24 cellular contexts compared by ENCODE assay signal in genomic region chr2:136098441-136098840, GRCh38. TPM values are rescaled to one million over a fixed set of nuclear protein-coding genes. Genes with fewer than 3 reads are reported as not detected.
A peak's percentile ranks its signal among the peaks of the same experiment; 100 is the strongest.
DNase-seq lines count a peak whose midpoint lies in the region; ATAC-seq lines count a peak whose summit lies in the region.
"Had no signal": no experiment of that assay in that cellular context is flagged by ENCODE, and none has a peak within 500 bp of the region (broad histone marks: within the 10 kb centered on the region; RNA-seq: fewer than 3 reads in every experiment).

No MANE protein-coding gene starts in this region.

- H3K9me3 Mint-ChIP-seq in dendritic cell treated with granulocyte-macrophage colony-stimulating factor and Interleukin-4, amounts not matched to agents 40 ng/mL and 50 ng/mL, for 4 days, result no peaks in the 10 kb centered on the region
- H3K9me3 Mint-ChIP-seq: activated naive CD4-positive, alpha-beta T cell treated with anti-CD3 and anti-CD28 coated beads, Interleukin-2, amount 50 U/mL, for 24 hours; natural killer cell treated with Interleukin-12 subunit alpha and Interleukin-12 subunit beta and Interleukin-15 and Interleukin-18, amount 100 ng/mL, for 72 hours had no signal

- H3K27me3 Mint-ChIP-seq in dendritic cell treated with granulocyte-macrophage colony-stimulating factor and Interleukin-4, amounts not matched to agents 40 ng/mL and 50 ng/mL, for 4 days, result no peaks in the 10 kb centered on the region
- H3K27me3 Mint-ChIP-seq: activated CD4-positive, alpha-beta T cell treated with anti-CD3 and anti-CD28 coated beads, Interleukin-2, amount 10 ng/mL, durations not matched to agents 7 days and 5 days; activated naive CD4-positive, alpha-beta T cell treated with anti-CD3 and anti-CD28 coated beads, Interleukin-2, amount 50 U/mL, for 24 hours; B cell; stimulated activated naive CD8-positive, alpha-beta T cell treated with anti-CD3 and anti-CD28 coated beads, Interleukin-15, Interleukin-2, amounts not matched to agents 100 ng/mL and 50 ng/mL, for 24 hours had no signal

- H3K4me3 Mint-ChIP-seq in dendritic cell treated with granulocyte-macrophage colony-stimulating factor and Interleukin-4, amounts not matched to agents 40 ng/mL and 50 ng/mL, for 4 days, result no peak overlapping the region
- H3K4me3 Mint-ChIP-seq: activated CD4-positive, alpha-beta T cell treated with anti-CD3 and anti-CD28 coated beads, Interleukin-2, amount 10 ng/mL, durations not matched to agents 7 days and 5 days; activated naive CD4-positive, alpha-beta T cell treated with anti-CD3 and anti-CD28 coated beads, Interleukin-2, amount 50 U/mL, for 24 hours; B cell; natural killer cell treated with Interleukin-12 subunit alpha and Interleukin-12 subunit beta and Interleukin-15 and Interleukin-18, amount 100 ng/mL, for 72 hours; stimulated activated naive CD8-positive, alpha-beta T cell treated with anti-CD3 and anti-CD28 coated beads, Interleukin-15, Interleukin-2, amounts not matched to agents 100 ng/mL and 50 ng/mL, for 24 hours had no signal

- DNase-seq in left ventricle myocardium superior (peak; percentile 32), Right ventricle myocardium inferior (ENCODE audit: missing footprints) (no peak), MV-4-11 (lab: John Stamatoyannopoulos, UW) (peak; percentile 74), NCI-H2196 (lab: John Stamatoyannopoulos, UW; ENCODE audit: unreplicated experiment) (no peak), HPDE6-E6E7 (ENCODE audit: extremely low spot score) (no peak)
- DNase-seq: activated CD4-positive, alpha-beta T cell treated with anti-CD3 and anti-CD28 coated beads, Interleukin-2, amount 10 ng/mL, durations not matched to agents 7 days and 5 days; DMS 273 treated with DMSO at 0.1 percent for 48 hours; EL; Karpas-422; NCI-H1048; NCI-H510A; SHP77 treated with DMSO at 0.1 percent for 48 hours; stimulated activated CD4-positive, alpha-beta T cell treated with anti-CD3 and anti-CD28 coated beads, Interleukin-1b, Interleukin-23, amount 100 ng/mL, for 48 hours; testis had no signal

- H3K27ac Mint-ChIP-seq in dendritic cell treated with granulocyte-macrophage colony-stimulating factor and Interleukin-4, amounts not matched to agents 40 ng/mL and 50 ng/mL, for 4 days, result peak overlapping the region; percentile 48
- H3K27ac Mint-ChIP-seq: activated CD4-positive, alpha-beta T cell treated with anti-CD3 and anti-CD28 coated beads, Interleukin-2, amount 10 ng/mL, durations not matched to agents 7 days and 5 days; activated naive CD4-positive, alpha-beta T cell treated with anti-CD3 and anti-CD28 coated beads, Interleukin-2, amount 50 U/mL, for 24 hours; B cell; natural killer cell treated with Interleukin-12 subunit alpha and Interleukin-12 subunit beta and Interleukin-15 and Interleukin-18, amount 100 ng/mL, for 72 hours; stimulated activated naive CD8-positive, alpha-beta T cell treated with anti-CD3 and anti-CD28 coated beads, Interleukin-15, Interleukin-2, amounts not matched to agents 100 ng/mL and 50 ng/mL, for 24 hours had no signal

- ATAC-seq in left ventricle myocardium superior (peak; percentile 50), Right ventricle myocardium inferior (no peak), GM21723 (IDR thresholded peaks at IDR 0.05; ENCODE audit: unreplicated experiment) (no peak)
- ATAC-seq: gastroesophageal sphincter; GM12878; natural killer cell treated with Interleukin-12 subunit alpha and Interleukin-12 subunit beta and Interleukin-15 and Interleukin-18, amount 100 ng/mL, for 72 hours had no signal

- intact Hi-C loops in left ventricle myocardium superior (cut with micrococcal nuclease) (no loop called here), Right ventricle myocardium inferior (cut with DNase I) (no loop called here)
- intact Hi-C loops in dendritic cell treated with granulocyte-macrophage colony-stimulating factor and Interleukin-4, amounts not matched to agents 40 ng/mL and 50 ng/mL, for 4 days (cut with micrococcal nuclease), result no loop called here

- H3K36me3 Mint-ChIP-seq in dendritic cell treated with granulocyte-macrophage colony-stimulating factor and Interleukin-4, amounts not matched to agents 40 ng/mL and 50 ng/mL, for 4 days (ENCODE audit: low read depth), result no peaks in the 10 kb centered on the region
- H3K36me3 Mint-ChIP-seq: natural killer cell treated with Interleukin-12 subunit alpha and Interleukin-12 subunit beta and Interleukin-15 and Interleukin-18, amount 100 ng/mL, for 72 hours had no signal

- peaks cover 33% of the 10 kb centered on the region for H3K4me1 Mint-ChIP-seq in dendritic cell treated with granulocyte-macrophage colony-stimulating factor and Interleukin-4, amounts not matched to agents 40 ng/mL and 50 ng/mL, for 4 days (ENCODE audit: low read depth)

RNA-seq across cellular contexts. Expression of gene CXCR4, which starts 19.5 kb away (rescaled TPM):
- total RNA-seq in left ventricle myocardium superior (3.6 TPM), Right ventricle myocardium inferior (3.1 TPM)
- total RNA-seq: fibroblast of lung, osteocyte had no signal

Comparison
In these comparisons a context has a peak if more than half of its experiments do, and no peak if none do; other contexts are left out.
1. DNase-seq: peak in left ventricle myocardium superior (single experiment) and MV-4-11 (single experiment); none in Right ventricle myocardium inferior (single experiment), NCI-H2196 (single experiment) and HPDE6-E6E7 (single experiment).